Comparison of ENCODE assay signal across 10 cellular contexts in genomic region chr12:29710104-29710503, GRCh38.
DNase-seq lines count a peak whose midpoint lies in the region; ATAC-seq lines count a peak whose summit lies in the region.
"Had no signal": no experiment of that assay in that cellular context is flagged by ENCODE, and none has a peak within 500 bp of the region (broad histone marks: within the 10 kb centered on the region; RNA-seq: fewer than 3 reads in every experiment).

No MANE protein-coding gene starts in this region.

- no peak overlapping the region for H3K23ac ChIP-seq in trophoblast cell (ENCODE audit: low read length)

- no peak overlapping the region for H3K27ac ChIP-seq in Karpas-422 (ENCODE audit: low read length)
- H3K27ac ChIP-seq in trophoblast cell (ENCODE audit: low read depth, low read length) = peak overlapping the region; percentile 51

- H4K8ac ChIP-seq in trophoblast cell (ENCODE audit: low read depth, low read length) = no peak overlapping the region

- no peak for ATAC-seq in left lobe of liver
- ATAC-seq in HG03521 (IDR thresholded peaks at IDR 0.05; ENCODE audit: unreplicated experiment) = no peak
- ATAC-seq: activated T-cell treated with anti-CD3 and anti-CD28 coated beads, Interleukin-2, amount 50 U/mL, for 4 hours had no signal

- no peaks in the 10 kb centered on the region for H3K79me1 ChIP-seq in trophoblast cell (ENCODE audit: low read length)

- H2AK5ac ChIP-seq in trophoblast cell (ENCODE audit: low read length) = no peak overlapping the region

- H3K4me2 ChIP-seq in Karpas-422 (ENCODE audit: low read depth, low read length, poor library complexity, severe bottlenecking) (no peak overlapping the region), trophoblast cell (ENCODE audit: low read length) (no peak overlapping the region)

- no peaks in the 10 kb centered on the region for H3K9me3 ChIP-seq in Karpas-422 (ENCODE audit: low read length)
- no peaks in the 10 kb centered on the region for H3K9me3 ChIP-seq in trophoblast cell (ENCODE audit: insufficient read depth, low read depth, low read length)

- no peak overlapping the region for H2AFZ ChIP-seq in Karpas-422 (ENCODE audit: low read length)
- H2AFZ ChIP-seq in trophoblast cell (ENCODE audit: insufficient read depth, low read length, poor library complexity) = no peak overlapping the region

- DNase-seq in Karpas-422 (peak; percentile 2), SHP77 treated with DMSO at 0.1 percent for 48 hours (lab: John Stamatoyannopoulos, UW) (peak; percentile 90), head of caudate nucleus (peak in 36 of 42 donors; percentile 6 to 72 (median 40)), trophoblast cell (no peak), left lobe of liver (ENCODE audit: low spot score) (no peak)
- no peak for DNase-seq in activated T-cell treated with anti-CD3 and anti-CD28 coated beads, Interleukin-2, amount 50 U/mL, for 48 hours
- DNase-seq in activated CD4-positive, alpha-beta T cell treated with anti-CD3 and anti-CD28 coated beads for 48 hours = no peak
- DNase-seq: activated T-cell treated with anti-CD3 and anti-CD28 coated beads, Interleukin-2, amount 50 U/mL, for 4 hours; stimulated activated CD4-positive, alpha-beta T cell treated with anti-CD3 and anti-CD28 coated beads, Interleukin-1b, Interleukin-23, amount 100 ng/mL, for 48 hours had no signal

- H3K4me3 ChIP-seq in Karpas-422 (ENCODE audit: low read length) (no peak overlapping the region), trophoblast cell (ENCODE audit: low read depth, low read length) (no peak overlapping the region)

- intact Hi-C loops in head of caudate nucleus (cut with DNase I) = no loop called here

- H3K9ac ChIP-seq in Karpas-422 (ENCODE audit: low read length) = no peak overlapping the region
- H3K9ac ChIP-seq in trophoblast cell (ENCODE audit: low read length) = no peak overlapping the region

- H4K91ac ChIP-seq in trophoblast cell (ENCODE audit: low read depth, low read length) = no peak overlapping the region

- H4K12ac ChIP-seq in trophoblast cell (ENCODE audit: low read depth, low read length) = no peak overlapping the region

- H3K4ac ChIP-seq in trophoblast cell (ENCODE audit: low read depth, low read length) = no peak overlapping the region

- no peaks in the 10 kb centered on the region for H3K36me3 ChIP-seq in Karpas-422 (ENCODE audit: insufficient read depth, low read length)
- H3K36me3 ChIP-seq in trophoblast cell (ENCODE audit: control insufficient read depth in 1 of 2, insufficient read depth in 2 of 2, low read length in 2 of 2) = no peaks in the 10 kb centered on the region

- H3K27me3 ChIP-seq in Karpas-422 (ENCODE audit: low read length) = no peaks in the 10 kb centered on the region
- no peaks in the 10 kb centered on the region for H3K27me3 ChIP-seq in trophoblast cell (ENCODE audit: insufficient read depth, low read length)

- no peak overlapping the region for H2BK12ac ChIP-seq in trophoblast cell (ENCODE audit: low read length)

- H2BK120ac ChIP-seq in trophoblast cell (ENCODE audit: insufficient read depth, low read length, poor library complexity) = no peak overlapping the region

- WGBS in trophoblast cell (ENCODE audit: extremely low coverage, insufficient coverage, insufficient read length) = no CpG with 5 or more reads among the region's 5 CpGs

- H4K20me1 ChIP-seq in Karpas-422 (ENCODE audit: insufficient read depth, low read depth, low read length) = no peaks in the 10 kb centered on the region

- H3K14ac ChIP-seq in trophoblast cell (ENCODE audit: low read length) = no peak overlapping the region

- H3K18ac ChIP-seq in trophoblast cell (ENCODE audit: low read length) = no peak overlapping the region

- no peaks in the 10 kb centered on the region for H3K79me2 ChIP-seq in Karpas-422 (ENCODE audit: low read length)
- no peaks in the 10 kb centered on the region for H3K79me2 ChIP-seq in trophoblast cell (ENCODE audit: control insufficient read depth, insufficient read depth, low read length, poor library complexity)

- H2BK5ac ChIP-seq in trophoblast cell (ENCODE audit: low read depth, low read length, poor library complexity) = no peak overlapping the region

- H3K9me2 ChIP-seq in Karpas-422 (replicated peaks; ENCODE audit: insufficient read depth, low read length) = no peaks in the 10 kb centered on the region

- H3K4me1 ChIP-seq in Karpas-422 (ENCODE audit: low read length) (no peaks in the 10 kb centered on the region), trophoblast cell (ENCODE audit: control insufficient read depth in 1 of 2, insufficient read depth in 2 of 2, low read length in 2 of 2) (peaks cover 1 to 5% of the 10 kb centered on the region in 2 experiments)

Comparison
In these comparisons a context has a peak if more than half of its experiments do, and no peak if none do; other contexts are left out.
1. DNase-seq: peak in Karpas-422 (single experiment), SHP77 treated with DMSO at 0.1 percent for 48 hours (single experiment) and head of caudate nucleus (36 of 42); none in trophoblast cell (0 of 2), left lobe of liver (single experiment), activated T-cell treated with anti-CD3 and anti-CD28 coated beads, Interleukin-2, amount 50 U/mL, for 48 hours (0 of 2) and activated CD4-positive, alpha-beta T cell treated with anti-CD3 and anti-CD28 coated beads for 48 hours (single experiment).